ENCODE assay signal across 1 cellular context in the genomic region with DNA sequence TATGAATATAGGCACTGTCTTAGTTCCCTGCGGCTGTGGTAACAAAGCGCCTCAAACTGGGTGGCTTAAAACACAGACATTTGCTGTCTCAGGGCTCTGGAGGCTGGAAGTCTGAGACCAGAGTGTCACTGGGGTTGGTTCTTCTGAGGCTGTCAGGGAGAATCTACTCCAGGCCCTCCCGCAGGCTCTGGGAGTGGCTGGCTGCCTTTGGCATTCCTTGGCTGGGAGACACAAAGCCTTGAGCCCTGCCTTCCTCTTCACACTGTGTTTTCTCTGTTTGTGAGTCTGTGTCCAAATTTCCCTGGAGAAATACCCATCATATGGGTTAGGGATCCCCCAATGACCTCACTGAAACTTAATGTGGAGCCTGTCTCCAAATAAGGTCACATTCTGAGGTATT.
TF ChIP-seq lines count a peak whose summit lies in the region.

No MANE protein-coding gene starts in this region.

TF ChIP-seq in SK-N-SH, 30 proteins besides CTCF, POLR2A, EP300 and RAD21:
- TF ChIP-seq RFX5 (IDR thresholded peaks at IDR 0.05; ENCODE audit: low read length) (no peak), PBX3 (IDR thresholded peaks at IDR 0.05) (no peak), SMC3 (IDR thresholded peaks at IDR 0.05; ENCODE audit: low read depth, low read length) (no peak), GABPA (IDR thresholded peaks at IDR 0.05; ENCODE audit: low read depth) (no peak), MEF2A (IDR thresholded peaks at IDR 0.05; ENCODE audit: borderline replicate concordance, low read depth) (no peak), MXI1 (IDR thresholded peaks at IDR 0.05; ENCODE audit: low read depth, low read length) (no peak), JUND (IDR thresholded peaks at IDR 0.05) (no peak), POLR2AphosphoS5 (IDR thresholded peaks at IDR 0.05; ENCODE audit: low read depth, low read length) (no peak), FOXM1 (IDR thresholded peaks at IDR 0.05; ENCODE audit: low read depth) (no peak), RXRA (IDR thresholded peaks at IDR 0.05; ENCODE audit: borderline replicate concordance, low read depth) (no peak), FOXJ3 (CRISPR knock-in tag; IDR thresholded peaks at IDR 0.05) (no peak), ELF1 (IDR thresholded peaks at IDR 0.05) (no peak), NFIC (IDR thresholded peaks at IDR 0.05; ENCODE audit: borderline replicate concordance) (no peak)
- TF ChIP-seq, protein P1, sequence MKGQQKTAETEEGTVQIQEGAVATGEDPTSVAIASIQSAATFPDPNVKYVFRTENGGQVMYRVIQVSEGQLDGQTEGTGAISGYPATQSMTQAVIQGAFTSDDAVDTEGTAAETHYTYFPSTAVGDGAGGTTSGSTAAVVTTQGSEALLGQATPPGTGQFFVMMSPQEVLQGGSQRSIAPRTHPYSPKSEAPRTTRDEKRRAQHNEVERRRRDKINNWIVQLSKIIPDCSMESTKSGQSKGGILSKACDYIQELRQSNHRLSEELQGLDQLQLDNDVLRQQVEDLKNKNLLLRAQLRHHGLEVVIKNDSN (IDR thresholded peaks at IDR 0.05; ENCODE audit: borderline replicate concordance, low read depth) = no peak
- TF ChIP-seq, protein P2, sequence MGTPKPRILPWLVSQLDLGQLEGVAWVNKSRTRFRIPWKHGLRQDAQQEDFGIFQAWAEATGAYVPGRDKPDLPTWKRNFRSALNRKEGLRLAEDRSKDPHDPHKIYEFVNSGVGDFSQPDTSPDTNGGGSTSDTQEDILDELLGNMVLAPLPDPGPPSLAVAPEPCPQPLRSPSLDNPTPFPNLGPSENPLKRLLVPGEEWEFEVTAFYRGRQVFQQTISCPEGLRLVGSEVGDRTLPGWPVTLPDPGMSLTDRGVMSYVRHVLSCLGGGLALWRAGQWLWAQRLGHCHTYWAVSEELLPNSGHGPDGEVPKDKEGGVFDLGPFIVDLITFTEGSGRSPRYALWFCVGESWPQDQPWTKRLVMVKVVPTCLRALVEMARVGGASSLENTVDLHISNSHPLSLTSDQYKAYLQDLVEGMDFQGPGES (IDR thresholded peaks at IDR 0.05; ENCODE audit: low read depth, low read length) = no peak
